In genomic region chr12:6851153-6851920, GRCh38 we compare ENCODE assay signal across 8 cellular contexts. TPM values are rescaled to one million over a fixed set of nuclear protein-coding genes. Genes with fewer than 3 reads are reported as not detected.
DNase-seq lines count a peak whose midpoint lies in the region; ATAC-seq and TF ChIP-seq lines count a peak whose summit lies in the region.

TSS of gene CDCA3 (minus strand) at chr12:6851286. CDS start at chr12:6850952, 334 bp downstream.

- H3K27ac Mint-ChIP-seq in activated CD4-positive, alpha-beta T cell treated with anti-CD3 and anti-CD28 coated beads, Interleukin-2, amount 10 ng/mL, durations not matched to agents 7 days and 5 days = peak within 1 kb of the TSS; percentile 100

- peaks cover 55% of the 10 kb centered on the region for H3K36me3 ChIP-seq in BLaER1

- peak within 1 kb of the TSS; percentile 83 for H3K9ac ChIP-seq in BLaER1

- H3K4me3 Mint-ChIP-seq in activated CD4-positive, alpha-beta T cell treated with anti-CD3 and anti-CD28 coated beads, Interleukin-2, amount 10 ng/mL, durations not matched to agents 7 days and 5 days = peak within 1 kb of the TSS; percentile 84

- POLR2A ChIA-PET in activated CD4-positive, alpha-beta T cell treated with anti-CD3 and anti-CD28 coated beads, Interleukin-2, amount 10 ng/mL, durations not matched to agents 7 days and 5 days (lab: Charles Lee) = interaction anchor here (0.6 to 2.8 kb wide), 11 partner anchors 11 to 404 kb away, joined by 3 to 23 read pairs (median 5); partner anchors contain the start of genes C12orf57, COPS7A, GAPDH and MLF2

- H3K4me3 ChIP-seq in BLaER1 (peak within 1 kb of the TSS; percentile 72), coronary artery (peak within 1 kb of the TSS; percentile 91)

- intact Hi-C loops in left colon (cut with DNase I, micrococcal nuclease) = no loop called here

- no peaks in the 10 kb centered on the region for H3K27me3 ChIP-seq in BLaER1

- no peaks in the 10 kb centered on the region for H3K9me3 Mint-ChIP-seq in activated CD4-positive, alpha-beta T cell treated with anti-CD3 and anti-CD28 coated beads, Interleukin-2, amount 10 ng/mL, durations not matched to agents 7 days and 5 days

- no peaks in the 10 kb centered on the region for H3K27me3 Mint-ChIP-seq in activated CD4-positive, alpha-beta T cell treated with anti-CD3 and anti-CD28 coated beads, Interleukin-2, amount 10 ng/mL, durations not matched to agents 7 days and 5 days

- peaks cover 41% of the 10 kb centered on the region for H3K4me1 ChIP-seq in BLaER1

- H3K4me2 ChIP-seq in BLaER1 = peak within 1 kb of the TSS; percentile 93

- TF ChIP-seq CTCF in coronary artery (IDR thresholded peaks at IDR 0.05) = no peak

- CTCF ChIA-PET in activated CD4-positive, alpha-beta T cell treated with anti-CD3 and anti-CD28 coated beads, Interleukin-2, amount 10 ng/mL, durations not matched to agents 7 days and 5 days (lab: Charles Lee) = interaction anchor here (0.6 to 6.2 kb wide), 16 partner anchors 10 to 516 kb away, joined by 3 to 67 read pairs (median 4); partner anchors contain the start of genes GNB3, P3H3, SPSB2 and TPI1

- ATAC-seq in GM19328 (IDR thresholded peaks at IDR 0.05; ENCODE audit: unreplicated experiment) (peak; percentile 49), HG03520 (IDR thresholded peaks at IDR 0.05; ENCODE audit: unreplicated experiment) (peak; percentile 51), left colon (peak; percentile 74)

- H4K20me1 ChIP-seq in BLaER1 = 0 out of 2 replicates have a peak, but pooled peaks cover 16% of the 10 kb centered on the region

- H3K4me1 Mint-ChIP-seq in activated CD4-positive, alpha-beta T cell treated with anti-CD3 and anti-CD28 coated beads, Interleukin-2, amount 10 ng/mL, durations not matched to agents 7 days and 5 days = peaks cover 48% of the 10 kb centered on the region

- peaks cover 45% of the 10 kb centered on the region for H3K36me3 Mint-ChIP-seq in activated CD4-positive, alpha-beta T cell treated with anti-CD3 and anti-CD28 coated beads, Interleukin-2, amount 10 ng/mL, durations not matched to agents 7 days and 5 days (ENCODE audit: low read depth)

- DNase-seq in NCI-H69 (lab: John Stamatoyannopoulos, UW) (peak; percentile 99), coronary artery (ENCODE audit: low spot score) (peak; percentile 97), left colon (peak; percentile 95 to 99)
- DNase-seq in activated CD4-positive, alpha-beta T cell treated with anti-CD3 and anti-CD28 coated beads, Interleukin-2, amount 10 ng/mL, durations not matched to agents 7 days and 5 days = peak; percentile 97
- peak; percentile 96 for DNase-seq in stimulated activated CD4-positive, alpha-beta T cell treated with anti-CD3 and anti-CD28 coated beads, Interleukin-1b, Interleukin-23, amount 100 ng/mL, for 48 hours

- peak within 1 kb of the TSS; percentile 85 for H3K27ac ChIP-seq in BLaER1
- peak within 1 kb of the TSS; percentile 92 to 93 for H3K27ac ChIP-seq in coronary artery

- H3K9me3 ChIP-seq in BLaER1 = no peaks in the 10 kb centered on the region

RNA-seq across cellular contexts. Expression of gene CDCA3, which starts in this region (rescaled TPM):
- 100 to 1,000 TPM; 118 to 122 TPM for total RNA-seq in activated CD4-positive, alpha-beta T cell treated with anti-CD3 and anti-CD28 coated beads, Interleukin-2, amount 10 ng/mL, durations not matched to agents 7 days and 5 days
- total RNA-seq in left colon = 10 to 100 TPM in 1 of 2 donors, 1 to 10 TPM in 1; 4.4 to 10.5 TPM

Comparison
In these comparisons a context has a peak if more than half of its experiments do, and no peak if none do; other contexts are left out.
1. Peak in every context shown above with its lines: DNase-seq, ATAC-seq, H3K4me3 ChIP-seq and H3K27ac ChIP-seq.
2. RNA of gene CDCA3 (total RNA-seq): 118 to 122 TPM in activated CD4-positive, alpha-beta T cell treated with anti-CD3 and anti-CD28 coated beads, Interleukin-2, amount 10 ng/mL, durations not matched to agents 7 days and 5 days; 4.4 to 10.5 TPM in left colon; every median in the first group is over 10 times any median in the second.